Comparison of ENCODE assay signal across 19 cellular contexts in genomic region chrX:150257348-150258175, GRCh38.
DNase-seq lines count a peak whose midpoint lies in the region; TF ChIP-seq lines count a peak whose summit lies in the region.
"Had no signal": no experiment of that assay in that cellular context is flagged by ENCODE, and none has a peak within 500 bp of the region (broad histone marks: within the 10 kb centered on the region; RNA-seq: fewer than 3 reads in every experiment).

No MANE protein-coding gene starts in this region.

- H3K4me1 ChIP-seq in Loucy (ENCODE audit: insufficient read depth, low read length, poor library complexity, severe bottlenecking) (peaks cover 22% of the 10 kb centered on the region), endodermal cell (ENCODE audit: control insufficient read depth, insufficient read depth, low read length) (no peaks in the 10 kb centered on the region)
- H3K4me1 ChIP-seq: Caco-2 had no signal

- H3K4me1 Mint-ChIP-seq in endodermal cell: peaks cover under 1% of the 10 kb centered on the region
- H3K4me1 Mint-ChIP-seq: B cell had no signal

- H3K36me3 ChIP-seq in Loucy (ENCODE audit: insufficient read depth, low read length) (no peaks in the 10 kb centered on the region), endodermal cell (ENCODE audit: control insufficient read depth, insufficient read depth, low read length) (no peaks in the 10 kb centered on the region)

- DNase-seq in NCI-H82 (lab: John Stamatoyannopoulos, UW): peak; percentile 6
- DNase-seq in NCI-H82 treated with DMSO at 0.1 percent for 48 hours (lab: John Stamatoyannopoulos, UW; ENCODE audit: unreplicated experiment): no peak
- peak; percentile 49 for DNase-seq in endodermal cell
- DNase-seq in mucosa of gallbladder (ENCODE audit: low spot score): peak; percentile 5
- DNase-seq in nucleus accumbens (lab: John Stamatoyannopoulos, UW): no peak
- no peak for DNase-seq in OCI-M1 (lab: John Stamatoyannopoulos, UW)
- no peak for DNase-seq in GDM1 (lab: John Stamatoyannopoulos, UW)
- DNase-seq: Caco-2; CD4-positive, CD25-positive, alpha-beta regulatory T cell; DMS153; MV-4-11; NCI-H1436; NCI-H2029 treated with DMSO at 0.1 percent for 48 hours; NCI-H524 treated with DMSO at 0.1 percent for 48 hours; SHP77 had no signal

- WGBS in endodermal cell (ENCODE audit: insufficient coverage in 1 of 2, insufficient read length in 1 of 2), 2 experiments: 86% methylated on average over 1 of the region's 1 CpG; no CpG with 5 or more reads in 1 of the 2 experiments

- H3K36me3 Mint-ChIP-seq in endodermal cell (ENCODE audit: low read depth): no peaks in the 10 kb centered on the region
- H3K36me3 Mint-ChIP-seq: CD4-positive, CD25-positive, alpha-beta regulatory T cell had no signal

- peaks cover 83% of the 10 kb centered on the region for H3K9me3 Mint-ChIP-seq in endodermal cell

- H4K20me1 ChIP-seq in Loucy (ENCODE audit: insufficient read depth, low read length, poor library complexity, severe bottlenecking): no peaks in the 10 kb centered on the region

- TF ChIP-seq CTCF in Loucy (conservative IDR thresholded peaks at IDR 0.05; ENCODE audit: low read length): no peak
- TF ChIP-seq CTCF in endodermal cell (conservative IDR thresholded peaks at IDR 0.05): no peak

- peak overlapping the region; percentile 44 for H3K9ac ChIP-seq in Loucy (ENCODE audit: low read depth, low read length, poor library complexity, severe bottlenecking)
- H3K9ac ChIP-seq in endodermal cell (ENCODE audit: extremely low read depth, low read length, poor library complexity, severe bottlenecking): no peak overlapping the region

- no peaks in the 10 kb centered on the region for H3K9me3 ChIP-seq in Loucy (ENCODE audit: insufficient read depth, low read depth, low read length)
- no peaks in the 10 kb centered on the region for H3K9me3 ChIP-seq in endodermal cell (ENCODE audit: control insufficient read depth, low read length)
- H3K9me3 ChIP-seq: Caco-2 had no signal

- H2AFZ ChIP-seq in Loucy (ENCODE audit: low read length): peak overlapping the region; percentile 54; the same call in 1 of the 2 replicates

- no peaks in the 10 kb centered on the region for H3K9me2 ChIP-seq in Loucy (replicated peaks; ENCODE audit: low read depth, low read length)

- no peak overlapping the region for H3K27ac ChIP-seq in endodermal cell (ENCODE audit: low read depth, low read length)
- H3K27ac ChIP-seq: 22Rv1, HL-60 had no signal

- no peaks in the 10 kb centered on the region for H3F3A ChIP-seq in Loucy (ENCODE audit: low read depth)

- H3K4me3 Mint-ChIP-seq in endodermal cell: no peak overlapping the region
- H3K4me3 Mint-ChIP-seq: B cell; CD4-positive, CD25-positive, alpha-beta regulatory T cell had no signal

- no peaks in the 10 kb centered on the region for H3K27me3 Mint-ChIP-seq in endodermal cell (ENCODE audit: insufficient read depth)
- H3K27me3 Mint-ChIP-seq: B cell; CD4-positive, CD25-positive, alpha-beta regulatory T cell had no signal

- H3K4me2 ChIP-seq in Loucy (ENCODE audit: low read depth, low read length, poor library complexity, severe bottlenecking): peak overlapping the region; percentile 27

- no peak overlapping the region for H3K4me3 ChIP-seq in Loucy (ENCODE audit: low read length, poor library complexity, severe bottlenecking)
- H3K4me3 ChIP-seq in endodermal cell (ENCODE audit: low read length): no peak overlapping the region

- no peak overlapping the region for H3K27ac Mint-ChIP-seq in endodermal cell
- H3K27ac Mint-ChIP-seq: B cell had no signal

- no peaks in the 10 kb centered on the region for H3K79me2 ChIP-seq in Loucy (ENCODE audit: insufficient read depth, low read length)

- H3K27me3 ChIP-seq in Loucy (ENCODE audit: insufficient read depth, low read length, poor library complexity, severe bottlenecking): no peaks in the 10 kb centered on the region
- no peaks in the 10 kb centered on the region for H3K27me3 ChIP-seq in endodermal cell (ENCODE audit: control insufficient read depth, insufficient read depth, low read length, poor library complexity, severe bottlenecking)

Comparison
In these comparisons a context has a peak if more than half of its experiments do, and no peak if none do; other contexts are left out.
1. DNase-seq: peak in NCI-H82 (single experiment), endodermal cell (single experiment) and mucosa of gallbladder (single experiment); none in NCI-H82 treated with DMSO at 0.1 percent for 48 hours (single experiment), nucleus accumbens (0 of 56), OCI-M1 (single experiment) and GDM1 (single experiment).